ENCODE assay signal across 7 cellular contexts in genomic region chr12:48815281-48816110, GRCh38. TPM values are rescaled to one million over a fixed set of nuclear protein-coding genes. Genes with fewer than 3 reads are reported as not detected.
DNase-seq lines count a peak whose midpoint lies in the region; ATAC-seq and TF ChIP-seq lines count a peak whose summit lies in the region.

No MANE protein-coding gene starts in this region.

- DNase-seq in GM10248 (ENCODE audit: extremely low spot score) (peak; percentile 57), NCI-H1436 treated with DMSO at 0.1 percent for 48 hours (lab: John Stamatoyannopoulos, UW) (peak; percentile 3), T-helper 9 cell (peak; percentile 16), cortex of kidney (lab: John Stamatoyannopoulos, UW) (peak; percentile 28), left colon (peak; percentile 82 to 88)
- DNase-seq in stimulated activated CD4-positive, alpha-beta T cell treated with anti-CD3 and anti-CD28 coated beads, Interleukin-2, amount 100 ng/mL, for 24 hours: peak; percentile 39 to 58

- ATAC-seq in HG02623 (IDR thresholded peaks at IDR 0.05; ENCODE audit: unreplicated experiment) (peak; percentile 15), left colon (peak; percentile 77)

- intact Hi-C loops in left colon (cut with DNase I, micrococcal nuclease): no loop called here

- POLR2A ChIA-PET in GM10248 (lab: Yijun Ruan, JAX): no interaction called here

- no peak for TF ChIP-seq CTCF in GM10248 (IDR thresholded peaks at IDR 0.05; ENCODE audit: control extremely low read depth, extremely low read depth, low read depth, missing control alignments)

- CTCF ChIA-PET in GM10248 (lab: Yijun Ruan, JAX): interaction anchor here (0.6 to 5.4 kb wide), 60 partner anchors 11 to 272 kb away, joined by 3 to 70 read pairs (median 5); partner anchors contain the start of genes ARF3, DDX23, KANSL2 and RND1

RNA-seq across cellular contexts. Expression of gene CACNB3, which starts 2.8 kb away (rescaled TPM):
- total RNA-seq in left colon: 10 to 100 TPM; 36.0 to 47.9 TPM

RNA-seq across cellular contexts. Expression of gene ADCY6, which starts 26.6 kb away (rescaled TPM):
- 100 to 1,000 TPM; 103 to 130 TPM for total RNA-seq in left colon

RNA-seq across cellular contexts. Expression of gene DDX23, which starts 36.5 kb away (rescaled TPM):
- total RNA-seq in left colon: 10 to 100 TPM; 74.6 to 79.8 TPM

RNA-seq across cellular contexts. Expression of gene RND1, which starts 50.2 kb away (rescaled TPM):
- total RNA-seq in left colon: 1 to 10 TPM; 2.1 to 8.6 TPM

Comparison
In these comparisons a context has a peak if more than half of its experiments do, and no peak if none do; other contexts are left out.
1. Peak in every context shown above with its lines: DNase-seq and ATAC-seq.
2. DNase-seq: peak in every context shown above with its lines; median percentile 85 in left colon; 57 in GM10248; 48 in stimulated activated CD4-positive, alpha-beta T cell treated with anti-CD3 and anti-CD28 coated beads, Interleukin-2, amount 100 ng/mL, for 24 hours; 28 in cortex of kidney; 16 in T-helper 9 cell; 3 in NCI-H1436 treated with DMSO at 0.1 percent for 48 hours.